ENCODE assay signal across 8 cellular contexts in genomic region chr17:73192219-73192893, GRCh38. TPM values are rescaled to one million over a fixed set of nuclear protein-coding genes. Genes with fewer than 3 reads are reported as not detected.
DNase-seq lines count a peak whose midpoint lies in the region; ATAC-seq and TF ChIP-seq lines count a peak whose summit lies in the region.

No MANE protein-coding gene starts in this region.

- DNase-seq in activated CD4-positive, alpha-beta T cell treated with anti-CD3 and anti-CD28 coated beads for 24 hours (ENCODE audit: low read depth in 2 of 2): peak; percentile 33 to 48
- no peak for DNase-seq in activated CD4-positive, alpha-beta T cell treated with anti-CD3 and anti-CD28 coated beads for 1 hour
- DNase-seq in NCI-H146 treated with DMSO at 0.1 percent for 48 hours (lab: John Stamatoyannopoulos, UW; ENCODE audit: unreplicated experiment) (peak; percentile 70), T-helper 9 cell (peak; percentile 49), MCF 10A (ENCODE audit: unreplicated experiment) (peak; percentile 59), iPS-NIHi11 (ENCODE audit: low spot score) (peak; percentile 85)

- H3K9me3 ChIP-seq in skeletal muscle satellite cell (replicated peaks; ENCODE audit: low read length): no peaks in the 10 kb centered on the region

- POLR2A ChIA-PET in MCF 10A (lab: Yijun Ruan, JAX): interaction anchor here (0.6 to 13.7 kb wide), 8 partner anchors 37 to 502 kb away, joined by 3 to 148 read pairs (median 3); a partner anchor contains a TSS

- ATAC-seq in HG02840 (IDR thresholded peaks at IDR 0.05; ENCODE audit: low FRiP score, unreplicated experiment): peak; percentile 46

- H3K4me1 Mint-ChIP-seq in MCF 10A (ENCODE audit: insufficient read depth, unreplicated experiment): peaks cover 6% of the 10 kb centered on the region

- CTCF ChIA-PET in MCF 10A (lab: Yijun Ruan, JAX): interaction anchor here (0.6 to 6.3 kb wide), 14 partner anchors 15 to 513 kb away, joined by 3 to 130 read pairs (median 6); a partner anchor contains a TSS

- H3K36me3 ChIP-seq in skeletal muscle satellite cell (ENCODE audit: insufficient read depth, low read length): peaks cover 11% of the 10 kb centered on the region

- TF ChIP-seq CTCF in MCF 10A (IDR thresholded peaks at IDR 0.05; ENCODE audit: unreplicated experiment): no peak

- peak overlapping the region; percentile 98 for H3K9ac ChIP-seq in skeletal muscle satellite cell (ENCODE audit: low read depth, low read length)

- peaks cover 13% of the 10 kb centered on the region for H3K4me1 ChIP-seq in skeletal muscle satellite cell (ENCODE audit: control insufficient read depth, insufficient read depth, low read length)

- no peaks in the 10 kb centered on the region for H3K9me3 Mint-ChIP-seq in MCF 10A (ENCODE audit: unreplicated experiment)

- H3K4me3 Mint-ChIP-seq in MCF 10A (ENCODE audit: unreplicated experiment): peak overlapping the region; percentile 95

- no TSS peak for BruUV-seq in MCF 10A (replicated peaks; lab: Mats Ljungman, UMichigan)

- intact Hi-C loops in MCF 10A (cut with micrococcal nuclease): loop anchor here (2.0 to 5.0 kb wide), 2 partner anchors 120 to 630 kb away; partner anchors contain the start of gene CDC42EP4

- H3K4me3 ChIP-seq in skeletal muscle satellite cell (ENCODE audit: low read length): peak overlapping the region; percentile 98

- no peaks in the 10 kb centered on the region for H3K27me3 ChIP-seq in skeletal muscle satellite cell (ENCODE audit: control insufficient read depth, insufficient read depth, low read length)

- H3K36me3 Mint-ChIP-seq in MCF 10A (ENCODE audit: insufficient read depth, unreplicated experiment): peaks cover 27% of the 10 kb centered on the region

- peak overlapping the region; percentile 88 for H3K4me2 ChIP-seq in skeletal muscle satellite cell (ENCODE audit: low read length)

- peak overlapping the region; percentile 93 for H3K27ac Mint-ChIP-seq in MCF 10A (ENCODE audit: low read depth, unreplicated experiment)

- no peaks in the 10 kb centered on the region for H3K27me3 Mint-ChIP-seq in MCF 10A (ENCODE audit: insufficient read depth, unreplicated experiment)

RNA-seq across cellular contexts. Expression of gene COG1, which starts 0.5 kb away (rescaled TPM):
- 37.0 and 42.8 TPM in 2 replicates for total RNA-seq in MCF 10A (2022)
- 11.7 and 20.5 TPM in 2 replicates for total RNA-seq in skeletal muscle satellite cell (2012; rRNA removed)

RNA-seq across cellular contexts. Expression of gene SSTR2, which starts 27.5 kb away (rescaled TPM):
- total RNA-seq in MCF 10A (2022): not detected in 2 replicates
- under 0.01 TPM in 1 of 2 replicates, not detected in the other for total RNA-seq in skeletal muscle satellite cell (2012; rRNA removed)
